1 cellular context compared by ENCODE assay signal in genomic region chr5:35617435-35618296, GRCh38.
TF ChIP-seq lines count a peak whose summit lies in the region.

Gene SPEF2, plus strand, starts transcription at chr5:35617863. Its CDS starts 135 bp downstream, at chr5:35617998.

TF ChIP-seq in GM12878, 131 proteins besides CTCF, POLR2A, EP300 and RAD21 (continued from another document):
- no peak for TF ChIP-seq BCLAF1 (IDR thresholded peaks at IDR 0.05)
- TF ChIP-seq EZH2 (IDR thresholded peaks at IDR 0.05; ENCODE audit: borderline replicate concordance, control insufficient read depth, low read depth, low read length), result no peak
- TF ChIP-seq SMAD5 (IDR thresholded peaks at IDR 0.05; ENCODE audit: low read depth), result no peak
- no peak for TF ChIP-seq NFIC (IDR thresholded peaks at IDR 0.05; ENCODE audit: low read depth, low read length)
- TF ChIP-seq RELB (IDR thresholded peaks at IDR 0.05; ENCODE audit: low read depth), result 0 out of 2 replicates have a peak, but pooled peaks have one; percentile 18
- no peak for TF ChIP-seq POU2F2 (IDR thresholded peaks at IDR 0.05; ENCODE audit: borderline replicate concordance, low read depth, low read length)
- peak; percentile 38; the same call in 1 of the 2 replicates for TF ChIP-seq SMC3 (IDR thresholded peaks at IDR 0.05; ENCODE audit: borderline replicate concordance, low read length)
- TF ChIP-seq FOXM1 (IDR thresholded peaks at IDR 0.05; ENCODE audit: low read depth, low read length), result no peak
- no peak for TF ChIP-seq WRNIP1 (IDR thresholded peaks at IDR 0.05; ENCODE audit: borderline replicate concordance, low read depth, low read length)
- no peak for TF ChIP-seq POLR2AphosphoS2 (IDR thresholded peaks at IDR 0.05; ENCODE audit: low read depth, low read length)
- no peak for TF ChIP-seq YBX1 (IDR thresholded peaks at IDR 0.05)
- no peak for TF ChIP-seq ZBED1 (IDR thresholded peaks at IDR 0.05; ENCODE audit: borderline replicate concordance)
- no peak for TF ChIP-seq BCL3 (IDR thresholded peaks at IDR 0.05; ENCODE audit: borderline replicate concordance, insufficient read depth, low read depth, low read length, poor library complexity, severe bottlenecking)
- TF ChIP-seq SRF (IDR thresholded peaks at IDR 0.05; ENCODE audit: low read depth in 2 of 2, low read length in 2 of 2), result no peak
- no peak for TF ChIP-seq STAT1 (conservative IDR thresholded peaks at IDR 0.05)
- peak in 1 of 2 experiments; percentile 19; a peak in 1 of 4 replicates for TF ChIP-seq IKZF2 (IDR thresholded peaks at IDR 0.05)
- TF ChIP-seq IKZF1 (conservative IDR thresholded peaks at IDR 0.05), result peak; percentile 40
- TF ChIP-seq CBX5 (IDR thresholded peaks at IDR 0.05; ENCODE audit: low read depth), result no peak
- no peak for TF ChIP-seq PBX3 (IDR thresholded peaks at IDR 0.05; ENCODE audit: insufficient replicate concordance, low read depth, low read length)
- no peak for TF ChIP-seq MYB (IDR thresholded peaks at IDR 0.05; ENCODE audit: borderline replicate concordance, low read depth, low read length)
- no peak for TF ChIP-seq MTA2 (IDR thresholded peaks at IDR 0.05; ENCODE audit: low read depth)
